21 cellular contexts compared by ENCODE assay signal in genomic region chr5:53814819-53815218, GRCh38.
"Had no signal": no experiment of that assay in that cellular context is flagged by ENCODE, and none has a peak within 500 bp of the region (broad histone marks: within the 10 kb centered on the region; RNA-seq: fewer than 3 reads in every experiment).

No MANE protein-coding gene starts in this region.

- DNase-seq: activated B cell treated with CpG ODN at 0.5 μM for 24 hours; activated CD4-positive, alpha-beta T cell treated with anti-CD3 and anti-CD28 coated beads for 36 hours; activated CD4-positive, alpha-beta T cell treated with anti-CD3 and anti-CD28 coated beads, Interleukin-2, amount 50 U/mL, for 48 hours; activated naive CD4-positive, alpha-beta T cell treated with Interleukin-2 at 50 U/mL for 16 hours; activated naive CD8-positive, alpha-beta T cell treated with anti-CD3 and anti-CD28 coated beads, Interleukin-2, amount 10 ng/mL, durations not matched to agents 7 days and 5 days; activated T-cell treated with anti-CD3 and anti-CD28 coated beads, Interleukin-2, amount 50 U/mL, for 48 hours; amniotic stem cell; colonic mucosa; dorsolateral prefrontal cortex; effector memory CD8-positive, alpha-beta T cell; glutamatergic neuron; immature natural killer cell; kidney glomerular epithelial cell; left lung; naive B cell; nucleus accumbens; right lobe of liver; stimulated activated CD4-positive, alpha-beta T cell treated with anti-CD3 and anti-CD28 coated beads, Interleukin-1b, Interleukin-23, amount 100 ng/mL, for 48 hours; substantia nigra; thyroid gland; upper lobe of right lung had no signal

- ATAC-seq: activated CD4-positive, alpha-beta T cell treated with anti-CD3 and anti-CD28 coated beads for 36 hours; effector memory CD8-positive, alpha-beta T cell; left lung; right lobe of liver; upper lobe of right lung had no signal
